9 cellular contexts compared by ENCODE assay signal in the genomic region with DNA sequence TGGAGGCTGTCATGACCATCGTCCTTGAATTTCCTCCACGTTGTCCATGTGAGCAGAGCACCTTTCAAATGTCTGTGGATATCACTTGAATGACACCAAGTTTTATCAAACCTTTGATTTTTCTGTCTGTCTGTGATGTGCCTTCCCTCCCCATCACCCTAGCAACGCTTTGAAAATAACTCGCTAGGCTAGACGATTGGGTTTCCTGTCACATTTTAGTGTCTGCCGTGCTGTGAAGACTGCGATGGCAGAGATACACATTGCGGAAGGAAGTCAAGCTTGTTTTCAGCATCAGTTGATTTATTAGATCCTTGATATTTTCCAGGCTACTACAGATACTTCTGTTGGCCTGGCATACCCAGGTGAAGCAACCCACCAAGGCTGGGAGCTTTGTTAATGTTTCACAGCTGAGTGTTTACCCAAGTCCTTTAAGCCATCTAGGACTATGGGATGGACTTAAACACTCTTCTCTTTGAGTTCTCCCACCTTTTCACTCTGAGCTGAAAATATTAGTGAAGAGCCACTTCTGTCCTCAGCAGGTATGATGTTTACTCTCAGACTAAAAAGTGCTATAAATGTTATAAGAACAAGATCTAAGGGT.
DNase-seq lines count a peak whose midpoint lies in the region; ATAC-seq and TF ChIP-seq lines count a peak whose summit lies in the region.
"Had no signal": no experiment of that assay in that cellular context is flagged by ENCODE, and none has a peak within 500 bp of the region (broad histone marks: within the 10 kb centered on the region; RNA-seq: fewer than 3 reads in every experiment).

No MANE protein-coding gene starts in this region.

- H3K79me2 ChIP-seq in GM23338 (replicated peaks; ENCODE audit: insufficient read depth): no peaks in the 10 kb centered on the region

- H3K27ac Mint-ChIP-seq in CD4-positive, alpha-beta memory T cell: peak overlapping the region; percentile 96 to 100 (median 100)
- no peak overlapping the region for H3K27ac Mint-ChIP-seq in GM23338

- no peaks in the 10 kb centered on the region for H3K27me3 Mint-ChIP-seq in CD4-positive, alpha-beta memory T cell
- H3K27me3 Mint-ChIP-seq in GM23338 (ENCODE audit: insufficient read depth, low read depth, poor library complexity): no peaks in the 10 kb centered on the region

- H3F3A ChIP-seq in GM23338 (replicated peaks; ENCODE audit: low read depth): no peaks in the 10 kb centered on the region

- TF ChIP-seq CTCF in left lung (IDR thresholded peaks at IDR 0.05) (no peak), GM23338 (conservative IDR thresholded peaks at IDR 0.05; ENCODE audit: low read depth in 2 of 2) (no peak)

- POLR2A ChIA-PET in CD4-positive, alpha-beta memory T cell (lab: Charles Lee; ENCODE audit: partially characterized antibody): interaction anchor here (0.6 to 8.2 kb wide), 27 partner anchors 9 to 286 kb away, joined by 3 to 253 read pairs (median 4); partner anchors contain the start of gene CD44

- H3K27ac ChIP-seq in CD4-positive, alpha-beta memory T cell (ENCODE audit: low read depth, low read length): peak overlapping the region; percentile 91
- H3K27ac ChIP-seq in left lung (peak overlapping the region in 1 of 2 donors; percentile 42), GM23338 (ENCODE audit: low read depth) (no peak overlapping the region)
- H3K27ac ChIP-seq: SJSA1 had no signal

- H2AFZ ChIP-seq in GM23338: no peak overlapping the region

- H3K36me3 ChIP-seq in CD4-positive, alpha-beta memory T cell (ENCODE audit: insufficient read depth, low read length): no peaks in the 10 kb centered on the region
- H3K36me3 ChIP-seq in left lung (no peaks in the 10 kb centered on the region), GM23338 (ENCODE audit: insufficient read depth) (no peaks in the 10 kb centered on the region)
- H3K36me3 ChIP-seq: SJSA1 had no signal

- CTCF ChIA-PET in CD4-positive, alpha-beta memory T cell (lab: Charles Lee; ENCODE audit: partially characterized antibody): interaction anchor here (0.6 to 4.6 kb wide), 10 partner anchors 12 to 134 kb away, joined by 3 to 15 read pairs (median 3); partner anchors contain the start of gene CD44

- H3K27me3 ChIP-seq in CD4-positive, alpha-beta memory T cell (ENCODE audit: insufficient read depth, low read length): no peaks in the 10 kb centered on the region
- H3K27me3 ChIP-seq in left lung (no peaks in the 10 kb centered on the region), GM23338 (ENCODE audit: insufficient read depth) (no peaks in the 10 kb centered on the region)
- H3K27me3 ChIP-seq: SJSA1 had no signal

- H3K9me3 ChIP-seq in CD4-positive, alpha-beta memory T cell (ENCODE audit: control insufficient read depth in 1 of 2, low read length in 2 of 2): no peaks in the 10 kb centered on the region
- no peaks in the 10 kb centered on the region for H3K9me3 ChIP-seq in left lung
- H3K9me3 ChIP-seq: SJSA1 had no signal

- peaks cover 88% of the 10 kb centered on the region for H3K4me1 ChIP-seq in CD4-positive, alpha-beta memory T cell (ENCODE audit: insufficient read depth, low read length)
- H3K4me1 ChIP-seq in left lung (peaks cover 13 to 87% of the 10 kb centered on the region in 2 donors), GM23338 (ENCODE audit: insufficient read depth) (no peaks in the 10 kb centered on the region)

- DNase-seq in CD4-positive, alpha-beta memory T cell: peak; percentile 91 to 97 (median 94)
- peak; percentile 67 for DNase-seq in activated CD4-positive, alpha-beta T cell treated with anti-CD3 and anti-CD28 coated beads, Interleukin-2, amount 50 U/mL, for 1 hour
- DNase-seq in left lung (no peak), GM23338 (ENCODE audit: low spot score) (no peak), hippocampal formation (lab: John Stamatoyannopoulos, UW) (no peak), D341Med (ENCODE audit: low spot score) (no peak), SIG-M5 (lab: John Stamatoyannopoulos, UW) (no peak)

- no peaks in the 10 kb centered on the region for H4K20me1 ChIP-seq in GM23338 (replicated peaks; ENCODE audit: insufficient read depth)

- H3K4me1 Mint-ChIP-seq in CD4-positive, alpha-beta memory T cell: peaks cover 65 to 95% (median 82%) of the 10 kb centered on the region in 4 donors
- H3K4me1 Mint-ChIP-seq in GM23338: no peaks in the 10 kb centered on the region

- peak overlapping the region; percentile 76 to 97 (median 94) for H3K4me3 Mint-ChIP-seq in CD4-positive, alpha-beta memory T cell
- H3K4me3 Mint-ChIP-seq in GM23338: no peak overlapping the region

- intact Hi-C loops in CD4-positive, alpha-beta memory T cell (cut with micrococcal nuclease): loop anchor here (1.0 kb wide), 6 partner anchors 22 to 121 kb away; partner anchors contain the start of gene CD44
- intact Hi-C loops in left lung (cut with DNase I): no loop called here

- H3K36me3 Mint-ChIP-seq in CD4-positive, alpha-beta memory T cell: peaks cover 0 to 3% of the 10 kb centered on the region in 2 donors
- no peaks in the 10 kb centered on the region for H3K36me3 Mint-ChIP-seq in GM23338 (ENCODE audit: low read depth)

- no peak overlapping the region for H3K4me3 ChIP-seq in CD4-positive, alpha-beta memory T cell (ENCODE audit: low read length in 2 of 2)
- H3K4me3 ChIP-seq in left lung (no peak overlapping the region), GM23338 (no peak overlapping the region)
- H3K4me3 ChIP-seq: SJSA1 had no signal

- peaks cover 6% of the 10 kb centered on the region; the same call in 1 of the 2 replicates for H3K9me2 ChIP-seq in GM23338 (ENCODE audit: insufficient read depth)

- peak; percentile 63 for ATAC-seq in HG03354 (IDR thresholded peaks at IDR 0.05; ENCODE audit: poor library complexity, severe bottlenecking, unreplicated experiment)
- ATAC-seq in left lung: peak; percentile 86
- ATAC-seq in GM23338: no peak

- no peak overlapping the region for H3K4me2 ChIP-seq in GM23338

- H3K9me3 Mint-ChIP-seq in CD4-positive, alpha-beta memory T cell: peaks cover 0 to 2% (median 0%) of the 10 kb centered on the region in 8 donors
- peaks cover 7% of the 10 kb centered on the region; the same call in 1 of the 3 replicates for H3K9me3 Mint-ChIP-seq in GM23338

TF ChIP-seq in GM23338, 12 proteins besides CTCF, POLR2A, EP300 and RAD21 (continues in another document):
- TF ChIP-seq JUNB (IDR thresholded peaks at IDR 0.05; ENCODE audit: unreplicated experiment) (no peak), NANOG (IDR thresholded peaks at IDR 0.05; ENCODE audit: borderline replicate concordance) (no peak), EZH2 (IDR thresholded peaks at IDR 0.05; ENCODE audit: low read depth, unreplicated experiment) (no peak), ZNF114 (CRISPR knock-in tag; IDR thresholded peaks at IDR 0.05) (no peak), EZH2phosphoT487 (IDR thresholded peaks at IDR 0.05; ENCODE audit: unreplicated experiment) (no peak), STAT1 (IDR thresholded peaks at IDR 0.05; ENCODE audit: unreplicated experiment) (no peak), CREB1 (CRISPR knock-in tag; IDR thresholded peaks at IDR 0.05; ENCODE audit: low read depth) (no peak)
- TF ChIP-seq, protein P1, sequence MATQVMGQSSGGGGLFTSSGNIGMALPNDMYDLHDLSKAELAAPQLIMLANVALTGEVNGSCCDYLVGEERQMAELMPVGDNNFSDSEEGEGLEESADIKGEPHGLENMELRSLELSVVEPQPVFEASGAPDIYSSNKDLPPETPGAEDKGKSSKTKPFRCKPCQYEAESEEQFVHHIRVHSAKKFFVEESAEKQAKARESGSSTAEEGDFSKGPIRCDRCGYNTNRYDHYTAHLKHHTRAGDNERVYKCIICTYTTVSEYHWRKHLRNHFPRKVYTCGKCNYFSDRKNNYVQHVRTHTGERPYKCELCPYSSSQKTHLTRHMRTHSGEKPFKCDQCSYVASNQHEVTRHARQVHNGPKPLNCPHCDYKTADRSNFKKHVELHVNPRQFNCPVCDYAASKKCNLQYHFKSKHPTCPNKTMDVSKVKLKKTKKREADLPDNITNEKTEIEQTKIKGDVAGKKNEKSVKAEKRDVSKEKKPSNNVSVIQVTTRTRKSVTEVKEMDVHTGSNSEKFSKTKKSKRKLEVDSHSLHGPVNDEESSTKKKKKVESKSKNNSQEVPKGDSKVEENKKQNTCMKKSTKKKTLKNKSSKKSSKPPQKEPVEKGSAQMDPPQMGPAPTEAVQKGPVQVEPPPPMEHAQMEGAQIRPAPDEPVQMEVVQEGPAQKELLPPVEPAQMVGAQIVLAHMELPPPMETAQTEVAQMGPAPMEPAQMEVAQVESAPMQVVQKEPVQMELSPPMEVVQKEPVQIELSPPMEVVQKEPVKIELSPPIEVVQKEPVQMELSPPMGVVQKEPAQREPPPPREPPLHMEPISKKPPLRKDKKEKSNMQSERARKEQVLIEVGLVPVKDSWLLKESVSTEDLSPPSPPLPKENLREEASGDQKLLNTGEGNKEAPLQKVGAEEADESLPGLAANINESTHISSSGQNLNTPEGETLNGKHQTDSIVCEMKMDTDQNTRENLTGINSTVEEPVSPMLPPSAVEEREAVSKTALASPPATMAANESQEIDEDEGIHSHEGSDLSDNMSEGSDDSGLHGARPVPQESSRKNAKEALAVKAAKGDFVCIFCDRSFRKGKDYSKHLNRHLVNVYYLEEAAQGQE (IDR thresholded peaks at IDR 0.05; ENCODE audit: unreplicated experiment): no peak

Comparison
In these comparisons a context has a peak if more than half of its experiments do, and no peak if none do; other contexts are left out.
1. DNase-seq: peak in CD4-positive, alpha-beta memory T cell (5 of 5) and activated CD4-positive, alpha-beta T cell treated with anti-CD3 and anti-CD28 coated beads, Interleukin-2, amount 50 U/mL, for 1 hour (single experiment); none in left lung (0 of 2), GM23338 (single experiment), hippocampal formation (0 of 2), D341Med (single experiment) and SIG-M5 (single experiment).